In the genomic region with DNA sequence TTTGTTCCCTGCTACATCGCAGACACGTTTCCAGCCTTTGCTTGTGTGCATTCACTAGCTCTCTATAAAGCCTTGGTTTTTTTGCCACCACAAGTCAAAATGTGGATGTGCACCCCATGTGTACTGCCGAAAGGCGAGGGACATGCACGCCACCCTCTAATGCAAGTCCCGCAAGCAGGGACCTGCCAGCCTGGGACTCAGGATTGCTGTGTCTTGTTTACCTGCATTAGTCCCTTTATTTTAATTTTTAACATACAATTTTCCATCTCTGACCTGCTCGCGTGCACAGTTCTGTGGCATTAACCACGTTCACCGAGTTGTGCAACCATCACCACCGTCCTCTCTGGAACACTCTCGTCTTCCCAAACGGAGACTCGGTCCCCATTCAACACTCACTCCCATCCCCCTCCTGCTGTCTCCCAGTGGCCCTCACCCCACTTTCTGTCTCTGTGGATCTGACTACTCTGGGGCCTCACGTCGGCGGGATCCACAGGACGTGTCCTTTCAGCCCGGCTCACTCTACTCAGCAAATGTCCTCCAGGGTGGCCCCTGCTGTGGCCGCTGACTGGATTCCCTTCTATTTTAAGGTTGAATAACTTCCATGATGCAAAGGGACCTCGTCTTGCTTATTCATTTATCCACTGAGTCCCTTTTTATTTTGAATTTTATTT, we compare ENCODE assay signal across 18 cellular contexts. TPM values are rescaled to one million over a fixed set of nuclear protein-coding genes. Genes with fewer than 3 reads are reported as not detected.
A peak's percentile ranks its signal among the peaks of the same experiment; 100 is the strongest.
DNase-seq lines count a peak whose midpoint lies in the region; ATAC-seq and TF ChIP-seq lines count a peak whose summit lies in the region.
"Had no signal": no experiment of that assay in that cellular context is flagged by ENCODE, and none has a peak within 500 bp of the region (broad histone marks: within the 10 kb centered on the region; RNA-seq: fewer than 3 reads in every experiment).

No MANE protein-coding gene starts in this region.

- H2AFZ ChIP-seq in GM23338 = no peak overlapping the region

- no peaks in the 10 kb centered on the region; the same call in 1 of the 2 replicates for H3K36me3 ChIP-seq in GM23338 (ENCODE audit: insufficient read depth)

- H3K4me3 ChIP-seq in GM23338 = no peak overlapping the region
- H3K4me3 ChIP-seq: A549, lung, tibial artery had no signal

- H3K4me2 ChIP-seq in GM23338 = no peak overlapping the region
- H3K4me2 ChIP-seq: A549 had no signal

- H3K27me3 Mint-ChIP-seq in activated CD4-positive, alpha-beta memory T cell treated with anti-CD3 and anti-CD28 coated beads for 36 hours = no peaks in the 10 kb centered on the region
- H3K27me3 Mint-ChIP-seq in activated CD4-positive, alpha-beta memory T cell treated with anti-CD3 and anti-CD28 coated beads, Interleukin-2, amount 10 ng/mL, durations not matched to agents 7 days and 5 days = no peaks in the 10 kb centered on the region
- peaks cover 12% of the 10 kb centered on the region for H3K27me3 Mint-ChIP-seq in GM23338 (ENCODE audit: insufficient read depth, low read depth, poor library complexity)
- H3K27me3 Mint-ChIP-seq in chondrocyte (ENCODE audit: low read depth) = no peaks in the 10 kb centered on the region
- no peaks in the 10 kb centered on the region for H3K27me3 Mint-ChIP-seq in osteocyte (ENCODE audit: unreplicated experiment)
- H3K27me3 Mint-ChIP-seq: activated CD4-positive, alpha-beta T cell treated with anti-CD3 and anti-CD28 coated beads, Interleukin-2, amount 10 ng/mL, durations not matched to agents 7 days and 5 days; effector memory CD8-positive, alpha-beta T cell; stimulated activated memory B cell treated with anti-CD40 and anti-IgM and Interleukin-4, amounts not matched to agents 10 μg/mL and 1 μg/mL and 100 μg/mL, for 72 hours had no signal

- peaks cover 24% of the 10 kb centered on the region for H3K79me2 ChIP-seq in GM23338 (replicated peaks; ENCODE audit: insufficient read depth)

- peaks cover 20% of the 10 kb centered on the region for H3K4me1 Mint-ChIP-seq in activated CD4-positive, alpha-beta memory T cell treated with anti-CD3 and anti-CD28 coated beads for 36 hours (ENCODE audit: low read depth)
- peaks cover 9% of the 10 kb centered on the region for H3K4me1 Mint-ChIP-seq in activated CD4-positive, alpha-beta memory T cell treated with anti-CD3 and anti-CD28 coated beads, Interleukin-2, amount 10 ng/mL, durations not matched to agents 7 days and 5 days
- H3K4me1 Mint-ChIP-seq in GM23338 (peaks cover 16% of the 10 kb centered on the region), chondrocyte (ENCODE audit: low read depth) (peaks cover 49% of the 10 kb centered on the region), osteocyte (ENCODE audit: unreplicated experiment) (peaks cover 50% of the 10 kb centered on the region)

- ATAC-seq in GM23338 = no peak
- ATAC-seq: A549; effector memory CD8-positive, alpha-beta T cell; SK-N-SH treated with all-trans-retinoic acid at 6 μM for 48 hours; stimulated activated memory B cell treated with anti-CD40 and anti-IgM and Interleukin-4, amounts not matched to agents 10 μg/mL and 1 μg/mL and 100 μg/mL, for 72 hours had no signal

- DNase-seq in activated CD4-positive, alpha-beta memory T cell treated with anti-CD3 and anti-CD28 coated beads for 36 hours = no peak
- DNase-seq in activated CD4-positive, alpha-beta memory T cell treated with anti-CD3 and anti-CD28 coated beads, Interleukin-2, amount 10 ng/mL, durations not matched to agents 7 days and 5 days = no peak
- DNase-seq in GM23338 (ENCODE audit: low spot score) = no peak
- peak; percentile 49 for DNase-seq in chondrocyte (ENCODE audit: low spot score)
- no peak for DNase-seq in osteocyte (ENCODE audit: extremely low spot score, unreplicated experiment)
- no peak for DNase-seq in 8988T
- no peak for DNase-seq in NCI-H226
- no peak for DNase-seq in kidney glomerular epithelial cell (lab: John Stamatoyannopoulos, UW)
- DNase-seq: activated CD4-positive, alpha-beta T cell treated with anti-CD3 and anti-CD28 coated beads, Interleukin-2, amount 10 ng/mL, durations not matched to agents 7 days and 5 days; DMS53; effector memory CD8-positive, alpha-beta T cell; GOT3 had no signal

- POLR2A ChIA-PET in activated CD4-positive, alpha-beta memory T cell treated with anti-CD3 and anti-CD28 coated beads for 36 hours (lab: Charles Lee) = no interaction called here
- POLR2A ChIA-PET in activated CD4-positive, alpha-beta memory T cell treated with anti-CD3 and anti-CD28 coated beads, Interleukin-2, amount 10 ng/mL, durations not matched to agents 7 days and 5 days (lab: Charles Lee) = interaction anchor here (0.7 kb wide), 1 partner anchor 8 kb away, joined by 3 read pairs; no protein-coding TSS in a partner anchor

- no peaks in the 10 kb centered on the region; the same call in 1 of the 2 replicates for H3K4me1 ChIP-seq in GM23338 (ENCODE audit: insufficient read depth)

- H3F3A ChIP-seq in GM23338 (replicated peaks; ENCODE audit: low read depth) = peaks cover 5% of the 10 kb centered on the region; the same call in 1 of the 2 replicates

- no peaks in the 10 kb centered on the region for H3K9me2 ChIP-seq in GM23338 (ENCODE audit: insufficient read depth)

- H4K20me1 ChIP-seq in GM23338 (replicated peaks; ENCODE audit: insufficient read depth) = peaks cover 6% of the 10 kb centered on the region; the same call in 1 of the 2 replicates

- H3K9me3 Mint-ChIP-seq in activated CD4-positive, alpha-beta memory T cell treated with anti-CD3 and anti-CD28 coated beads for 36 hours = peaks cover 6% of the 10 kb centered on the region
- H3K9me3 Mint-ChIP-seq in activated CD4-positive, alpha-beta memory T cell treated with anti-CD3 and anti-CD28 coated beads, Interleukin-2, amount 10 ng/mL, durations not matched to agents 7 days and 5 days = peaks cover 11% of the 10 kb centered on the region
- H3K9me3 Mint-ChIP-seq in GM23338 = peaks cover 7% of the 10 kb centered on the region
- no peaks in the 10 kb centered on the region for H3K9me3 Mint-ChIP-seq in chondrocyte (ENCODE audit: low read depth)
- H3K9me3 Mint-ChIP-seq in osteocyte (ENCODE audit: unreplicated experiment) = no peaks in the 10 kb centered on the region
- H3K9me3 Mint-ChIP-seq: effector memory CD8-positive, alpha-beta T cell had no signal

- CTCF ChIA-PET in activated CD4-positive, alpha-beta memory T cell treated with anti-CD3 and anti-CD28 coated beads for 36 hours (lab: Charles Lee) = no interaction called here
- CTCF ChIA-PET in activated CD4-positive, alpha-beta memory T cell treated with anti-CD3 and anti-CD28 coated beads, Interleukin-2, amount 10 ng/mL, durations not matched to agents 7 days and 5 days (lab: Charles Lee) = no interaction called here

- intact Hi-C loops in activated CD4-positive, alpha-beta memory T cell treated with anti-CD3 and anti-CD28 coated beads for 36 hours (cut with micrococcal nuclease) = no loop called here

- H3K27me3 ChIP-seq in GM23338 (ENCODE audit: insufficient read depth) = no peaks in the 10 kb centered on the region
- H3K27me3 ChIP-seq: tibial artery had no signal

- H3K27ac ChIP-seq in GM23338 (ENCODE audit: low read depth) = peak overlapping the region; percentile 50; the same call in 1 of the 2 replicates
- H3K27ac ChIP-seq: A549, tibial artery had no signal

- peaks cover 39% of the 10 kb centered on the region for H3K36me3 Mint-ChIP-seq in activated CD4-positive, alpha-beta memory T cell treated with anti-CD3 and anti-CD28 coated beads for 36 hours
- peaks cover 56% of the 10 kb centered on the region for H3K36me3 Mint-ChIP-seq in activated CD4-positive, alpha-beta memory T cell treated with anti-CD3 and anti-CD28 coated beads, Interleukin-2, amount 10 ng/mL, durations not matched to agents 7 days and 5 days (ENCODE audit: low read depth)
- H3K36me3 Mint-ChIP-seq in GM23338 (ENCODE audit: low read depth) = peaks cover 25% of the 10 kb centered on the region
- H3K36me3 Mint-ChIP-seq in chondrocyte (ENCODE audit: low read depth) = peaks cover 19% of the 10 kb centered on the region
- H3K36me3 Mint-ChIP-seq in osteocyte (ENCODE audit: unreplicated experiment) = peaks cover 27% of the 10 kb centered on the region

- H3K4me3 Mint-ChIP-seq in activated CD4-positive, alpha-beta memory T cell treated with anti-CD3 and anti-CD28 coated beads for 36 hours = no peak overlapping the region
- H3K4me3 Mint-ChIP-seq in activated CD4-positive, alpha-beta memory T cell treated with anti-CD3 and anti-CD28 coated beads, Interleukin-2, amount 10 ng/mL, durations not matched to agents 7 days and 5 days = no peak overlapping the region
- H3K4me3 Mint-ChIP-seq in GM23338 (no peak overlapping the region), chondrocyte (ENCODE audit: unreplicated experiment) (no peak overlapping the region), osteocyte (ENCODE audit: unreplicated experiment) (no peak overlapping the region)
- H3K4me3 Mint-ChIP-seq: activated CD4-positive, alpha-beta T cell treated with anti-CD3 and anti-CD28 coated beads, Interleukin-2, amount 10 ng/mL, durations not matched to agents 7 days and 5 days; CD14-positive monocyte; stimulated activated memory B cell treated with anti-CD40 and anti-IgM and Interleukin-4, amounts not matched to agents 10 μg/mL and 1 μg/mL and 100 μg/mL, for 72 hours had no signal

- TF ChIP-seq CTCF in GM23338 (conservative IDR thresholded peaks at IDR 0.05; ENCODE audit: low read depth in 2 of 2) = no peak
- no peak for TF ChIP-seq CTCF in chondrocyte (IDR thresholded peaks at IDR 0.05)
- TF ChIP-seq CTCF in osteocyte (IDR thresholded peaks at IDR 0.05) = no peak

- H3K27ac Mint-ChIP-seq in activated CD4-positive, alpha-beta memory T cell treated with anti-CD3 and anti-CD28 coated beads for 36 hours = peak overlapping the region; percentile 38
- no peak overlapping the region for H3K27ac Mint-ChIP-seq in activated CD4-positive, alpha-beta memory T cell treated with anti-CD3 and anti-CD28 coated beads, Interleukin-2, amount 10 ng/mL, durations not matched to agents 7 days and 5 days
- H3K27ac Mint-ChIP-seq in GM23338 (no peak overlapping the region), chondrocyte (ENCODE audit: unreplicated experiment) (no peak overlapping the region), osteocyte (ENCODE audit: unreplicated experiment) (peak overlapping the region; percentile 15)
- H3K27ac Mint-ChIP-seq: activated CD4-positive, alpha-beta T cell treated with anti-CD3 and anti-CD28 coated beads, Interleukin-2, amount 10 ng/mL, durations not matched to agents 7 days and 5 days; stimulated activated memory B cell treated with anti-CD40 and anti-IgM and Interleukin-4, amounts not matched to agents 10 μg/mL and 1 μg/mL and 100 μg/mL, for 72 hours had no signal

TF ChIP-seq in GM23338, 12 proteins besides CTCF, POLR2A, EP300 and RAD21 (continues in another document):
- TF ChIP-seq NANOG (IDR thresholded peaks at IDR 0.05; ENCODE audit: borderline replicate concordance) (no peak), ZNF331 (CRISPR knock-in tag; IDR thresholded peaks at IDR 0.05; ENCODE audit: low read depth) (no peak)

RNA-seq across cellular contexts. Expression of a gene that starts 58.4 kb away (rescaled TPM):
- total RNA-seq in activated CD4-positive, alpha-beta memory T cell treated with anti-CD3 and anti-CD28 coated beads for 36 hours = 10 to 100 TPM; 45.9 to 49.3 TPM
- total RNA-seq in activated CD4-positive, alpha-beta memory T cell treated with anti-CD3 and anti-CD28 coated beads, Interleukin-2, amount 10 ng/mL, durations not matched to agents 7 days and 5 days = 10 to 100 TPM; 97.2 to 99.3 TPM
- total RNA-seq in GM23338 (2014; rRNA removed; shearing (Covaris generic)) = 18.7 and 20.7 TPM in 2 replicates
- 11.2 and 11.7 TPM in 2 replicates for polyA plus RNA-seq in GM23338 (2016; fragmentation: Nextera tagmentation; extraction: Ambion mirVana)
- total RNA-seq in chondrocyte (29.9 to 40.0 TPM (median 31.2 TPM) in 3 replicates), osteocyte (44.8 and 45.5 TPM in 2 replicates)

Comparison
In these comparisons a context has a peak if more than half of its experiments do, and no peak if none do; other contexts are left out.
1. H3K27ac Mint-ChIP-seq: peak in activated CD4-positive, alpha-beta memory T cell treated with anti-CD3 and anti-CD28 coated beads for 36 hours (single experiment) and osteocyte (single experiment); none in activated CD4-positive, alpha-beta memory T cell treated with anti-CD3 and anti-CD28 coated beads, Interleukin-2, amount 10 ng/mL, durations not matched to agents 7 days and 5 days (single experiment), GM23338 (single experiment) and chondrocyte (single experiment).